15 cellular contexts compared by ENCODE assay signal in the genomic region with DNA sequence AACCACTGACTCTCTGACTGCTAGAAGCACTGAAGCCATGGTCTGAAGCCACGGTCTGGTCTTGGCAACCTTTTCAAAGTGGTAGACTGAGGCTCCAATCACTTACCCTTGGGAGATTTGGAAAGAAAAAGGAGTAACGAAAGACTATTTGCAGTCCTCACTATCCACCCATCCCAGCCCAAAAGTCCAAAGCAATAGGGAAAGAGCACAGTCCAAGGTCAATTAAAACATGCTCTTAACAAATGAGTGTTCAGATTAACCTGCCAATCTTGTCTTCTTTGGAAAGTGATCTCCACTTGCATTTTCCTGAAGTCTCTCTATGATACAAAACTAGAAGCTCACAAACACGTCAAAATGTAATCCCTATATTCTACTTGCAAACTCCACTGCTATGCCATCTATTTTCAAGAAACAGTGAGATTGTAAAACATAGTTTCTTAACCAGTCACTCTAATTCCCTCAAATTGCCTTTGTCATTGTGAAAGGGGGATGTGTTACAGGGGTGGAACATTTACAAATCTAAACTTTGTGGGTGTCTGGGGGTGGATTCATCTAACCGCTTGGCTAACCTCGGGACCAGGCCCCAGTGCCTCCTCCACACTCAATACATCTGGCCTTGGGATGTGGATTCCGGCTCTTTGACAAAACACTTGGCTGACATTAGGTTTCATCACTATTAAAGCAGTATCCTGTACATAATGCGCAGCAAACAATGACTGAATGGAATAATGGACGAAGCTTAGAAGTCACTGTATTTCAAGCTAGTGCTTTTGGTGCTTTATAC. TPM values are rescaled to one million over a fixed set of nuclear protein-coding genes. Genes with fewer than 3 reads are reported as not detected.
A peak's percentile ranks its signal among the peaks of the same experiment; 100 is the strongest.
DNase-seq lines count a peak whose midpoint lies in the region; ATAC-seq and TF ChIP-seq lines count a peak whose summit lies in the region.
"Had no signal": no experiment of that assay in that cellular context is flagged by ENCODE, and none has a peak within 500 bp of the region (broad histone marks: within the 10 kb centered on the region; RNA-seq: fewer than 3 reads in every experiment).

No MANE protein-coding gene starts in this region.

- no peak for DNase-seq in activated T-cell treated with anti-CD3 and anti-CD28 coated beads, Interleukin-2, amount 50 U/mL, for 72 hours
- DNase-seq in activated T-cell treated with anti-CD3 and anti-CD28 coated beads, Interleukin-2, amount 50 U/mL, for 4 hours, result no peak
- DNase-seq in effector memory CD8-positive, alpha-beta T cell, result no peak
- DNase-seq in mucosa of descending colon, result no peak
- DNase-seq in vagina (ENCODE audit: extremely low spot score in 2 of 2), result peak in 1 of 2 donors; percentile 92
- no peak for DNase-seq in stimulated activated naive CD4-positive, alpha-beta T cell (lab: John Stamatoyannopoulos, UW)
- no peak for DNase-seq in NCI-H2029 (lab: John Stamatoyannopoulos, UW)
- DNase-seq: ACHN; activated CD4-positive, alpha-beta T cell treated with anti-CD3 and anti-CD28 coated beads, Interleukin-2, amount 10 ng/mL, durations not matched to agents 24 days and 14 days; activated naive CD8-positive, alpha-beta T cell treated with anti-CD3 and anti-CD28 coated beads, Interleukin-2, amount 50 U/mL, for 24 hours; erythroblast; GF-D8; NCI-H446 had no signal

- peaks cover 28% of the 10 kb centered on the region for H3K4me1 ChIP-seq in mucosa of descending colon (ENCODE audit: low read depth)
- H3K4me1 ChIP-seq in vagina, result peaks cover 55% of the 10 kb centered on the region
- H3K4me1 ChIP-seq: SJSA1 had no signal

- H3K4me3 ChIP-seq in mucosa of descending colon (no peak overlapping the region), vagina (no peak overlapping the region)
- H3K4me3 ChIP-seq: SJSA1 had no signal

- TF ChIP-seq CTCF in mucosa of descending colon (IDR thresholded peaks at IDR 0.05) (no peak), vagina (IDR thresholded peaks at IDR 0.05) (no peak)

- peak overlapping the region in 1 of 2 donors; percentile 43 for H3K4me3 Mint-ChIP-seq in activated T-cell treated with anti-CD3 and anti-CD28 coated beads, Interleukin-2, amount 50 U/mL, for 72 hours
- no peak overlapping the region for H3K4me3 Mint-ChIP-seq in activated T-cell treated with anti-CD3 and anti-CD28 coated beads, Interleukin-2, amount 50 U/mL, for 4 hours
- no peak overlapping the region for H3K4me3 Mint-ChIP-seq in effector memory CD8-positive, alpha-beta T cell
- H3K4me3 Mint-ChIP-seq: activated CD4-positive, alpha-beta T cell treated with anti-CD3 and anti-CD28 coated beads, Interleukin-2, amount 10 ng/mL, durations not matched to agents 24 days and 14 days; activated naive CD8-positive, alpha-beta T cell treated with anti-CD3 and anti-CD28 coated beads, Interleukin-2, amount 50 U/mL, for 24 hours had no signal

- peak overlapping the region; percentile 20 for H3K27ac ChIP-seq in vagina
- H3K27ac ChIP-seq: SJSA1 had no signal

- no peaks in the 10 kb centered on the region for H3K27me3 Mint-ChIP-seq in activated T-cell treated with anti-CD3 and anti-CD28 coated beads, Interleukin-2, amount 50 U/mL, for 72 hours (ENCODE audit: low read depth)
- H3K27me3 Mint-ChIP-seq in activated T-cell treated with anti-CD3 and anti-CD28 coated beads, Interleukin-2, amount 50 U/mL, for 4 hours (ENCODE audit: low read depth), result no peaks in the 10 kb centered on the region
- H3K27me3 Mint-ChIP-seq in effector memory CD8-positive, alpha-beta T cell, result no peaks in the 10 kb centered on the region
- H3K27me3 Mint-ChIP-seq: activated CD4-positive, alpha-beta T cell treated with anti-CD3 and anti-CD28 coated beads, Interleukin-2, amount 10 ng/mL, durations not matched to agents 24 days and 14 days; activated naive CD8-positive, alpha-beta T cell treated with anti-CD3 and anti-CD28 coated beads, Interleukin-2, amount 50 U/mL, for 24 hours had no signal

- no peaks in the 10 kb centered on the region for H3K9me3 Mint-ChIP-seq in activated T-cell treated with anti-CD3 and anti-CD28 coated beads, Interleukin-2, amount 50 U/mL, for 72 hours
- no peaks in the 10 kb centered on the region for H3K9me3 Mint-ChIP-seq in activated T-cell treated with anti-CD3 and anti-CD28 coated beads, Interleukin-2, amount 50 U/mL, for 4 hours
- H3K9me3 Mint-ChIP-seq in effector memory CD8-positive, alpha-beta T cell, result no peaks in the 10 kb centered on the region
- H3K9me3 Mint-ChIP-seq: activated naive CD8-positive, alpha-beta T cell treated with anti-CD3 and anti-CD28 coated beads, Interleukin-2, amount 50 U/mL, for 24 hours had no signal

- H3K4me1 Mint-ChIP-seq in activated T-cell treated with anti-CD3 and anti-CD28 coated beads, Interleukin-2, amount 50 U/mL, for 72 hours (ENCODE audit: low read depth), result peaks cover 6% of the 10 kb centered on the region
- H3K4me1 Mint-ChIP-seq in activated T-cell treated with anti-CD3 and anti-CD28 coated beads, Interleukin-2, amount 50 U/mL, for 4 hours (ENCODE audit: low read depth), result peaks cover 22% of the 10 kb centered on the region
- H3K4me1 Mint-ChIP-seq in effector memory CD8-positive, alpha-beta T cell (ENCODE audit: low read depth in 2 of 2), result peaks cover 21 to 32% of the 10 kb centered on the region in 2 donors

- peak; percentile 39 to 73 for ATAC-seq in activated T-cell treated with anti-CD3 and anti-CD28 coated beads, Interleukin-2, amount 50 U/mL, for 72 hours (replicated peaks in 1 of 2)
- no peak for ATAC-seq in activated T-cell treated with anti-CD3 and anti-CD28 coated beads, Interleukin-2, amount 50 U/mL, for 4 hours
- no peak for ATAC-seq in effector memory CD8-positive, alpha-beta T cell (replicated peaks)
- ATAC-seq in mucosa of descending colon (peak; percentile 43), HG02884 (IDR thresholded peaks at IDR 0.05; ENCODE audit: unreplicated experiment) (no peak)
- ATAC-seq: activated naive CD8-positive, alpha-beta T cell treated with anti-CD3 and anti-CD28 coated beads, Interleukin-2, amount 50 U/mL, for 24 hours had no signal

- no peaks in the 10 kb centered on the region for H3K27me3 ChIP-seq in vagina
- H3K27me3 ChIP-seq: SJSA1 had no signal

- TF ChIP-seq POLR2A in vagina (IDR thresholded peaks at IDR 0.05), result no peak

- H3K36me3 Mint-ChIP-seq in activated T-cell treated with anti-CD3 and anti-CD28 coated beads, Interleukin-2, amount 50 U/mL, for 72 hours (ENCODE audit: insufficient read depth in 2 of 2), result peaks cover 8 to 21% of the 10 kb centered on the region in 2 donors
- H3K36me3 Mint-ChIP-seq in activated T-cell treated with anti-CD3 and anti-CD28 coated beads, Interleukin-2, amount 50 U/mL, for 4 hours (ENCODE audit: insufficient read depth), result peaks cover 21% of the 10 kb centered on the region
- peaks cover 38% of the 10 kb centered on the region for H3K36me3 Mint-ChIP-seq in effector memory CD8-positive, alpha-beta T cell (ENCODE audit: insufficient read depth)

- H3K9me3 ChIP-seq in mucosa of descending colon, result no peaks in the 10 kb centered on the region
- no peaks in the 10 kb centered on the region for H3K9me3 ChIP-seq in vagina
- H3K9me3 ChIP-seq: SJSA1 had no signal

- H3K27ac Mint-ChIP-seq in activated T-cell treated with anti-CD3 and anti-CD28 coated beads, Interleukin-2, amount 50 U/mL, for 72 hours, result peak overlapping the region; percentile 74
- peak overlapping the region; percentile 30 to 62 for H3K27ac Mint-ChIP-seq in effector memory CD8-positive, alpha-beta T cell
- H3K27ac Mint-ChIP-seq: activated CD4-positive, alpha-beta T cell treated with anti-CD3 and anti-CD28 coated beads, Interleukin-2, amount 10 ng/mL, durations not matched to agents 24 days and 14 days; activated naive CD8-positive, alpha-beta T cell treated with anti-CD3 and anti-CD28 coated beads, Interleukin-2, amount 50 U/mL, for 24 hours had no signal

- intact Hi-C loops in mucosa of descending colon (cut with DNase I, micrococcal nuclease), result no loop called here
- intact Hi-C loops in vagina (cut with DNase I), result no loop called here

- H3K36me3 ChIP-seq in mucosa of descending colon (ENCODE audit: low read depth) (peaks cover 8% of the 10 kb centered on the region), vagina (peaks cover 0 to 21% of the 10 kb centered on the region in 2 donors)

RNA-seq across cellular contexts. Expression of gene B4GALT5, which starts 56.4 kb away (rescaled TPM):
- total RNA-seq in activated T-cell treated with anti-CD3 and anti-CD28 coated beads, Interleukin-2, amount 50 U/mL, for 72 hours, result 10 to 100 TPM; 14.8 to 27.3 TPM
- total RNA-seq in activated T-cell treated with anti-CD3 and anti-CD28 coated beads, Interleukin-2, amount 50 U/mL, for 4 hours, result 10 to 100 TPM; 41.6 to 51.9 (median 44.5) TPM
- total RNA-seq in mucosa of descending colon (10 to 100 TPM; 52.4 to 65.1 (median 60.2) TPM), vagina (17.9 TPM)

Comparison
In these comparisons a context has a peak if more than half of its experiments do, and no peak if none do; other contexts are left out.
1. ATAC-seq: peak in activated T-cell treated with anti-CD3 and anti-CD28 coated beads, Interleukin-2, amount 50 U/mL, for 72 hours (2 of 2) and mucosa of descending colon (single experiment); none in activated T-cell treated with anti-CD3 and anti-CD28 coated beads, Interleukin-2, amount 50 U/mL, for 4 hours (0 of 2), effector memory CD8-positive, alpha-beta T cell (single experiment) and HG02884 (single experiment).